1 cellular context compared by ENCODE assay signal in genomic region chr1:70311369-70311768, GRCh38.
TF ChIP-seq lines count a peak whose summit lies in the region.

No MANE protein-coding gene starts in this region.

TF ChIP-seq in GM23338, 12 proteins besides CTCF, POLR2A, EP300 and RAD21:
- TF ChIP-seq, protein P1, sequence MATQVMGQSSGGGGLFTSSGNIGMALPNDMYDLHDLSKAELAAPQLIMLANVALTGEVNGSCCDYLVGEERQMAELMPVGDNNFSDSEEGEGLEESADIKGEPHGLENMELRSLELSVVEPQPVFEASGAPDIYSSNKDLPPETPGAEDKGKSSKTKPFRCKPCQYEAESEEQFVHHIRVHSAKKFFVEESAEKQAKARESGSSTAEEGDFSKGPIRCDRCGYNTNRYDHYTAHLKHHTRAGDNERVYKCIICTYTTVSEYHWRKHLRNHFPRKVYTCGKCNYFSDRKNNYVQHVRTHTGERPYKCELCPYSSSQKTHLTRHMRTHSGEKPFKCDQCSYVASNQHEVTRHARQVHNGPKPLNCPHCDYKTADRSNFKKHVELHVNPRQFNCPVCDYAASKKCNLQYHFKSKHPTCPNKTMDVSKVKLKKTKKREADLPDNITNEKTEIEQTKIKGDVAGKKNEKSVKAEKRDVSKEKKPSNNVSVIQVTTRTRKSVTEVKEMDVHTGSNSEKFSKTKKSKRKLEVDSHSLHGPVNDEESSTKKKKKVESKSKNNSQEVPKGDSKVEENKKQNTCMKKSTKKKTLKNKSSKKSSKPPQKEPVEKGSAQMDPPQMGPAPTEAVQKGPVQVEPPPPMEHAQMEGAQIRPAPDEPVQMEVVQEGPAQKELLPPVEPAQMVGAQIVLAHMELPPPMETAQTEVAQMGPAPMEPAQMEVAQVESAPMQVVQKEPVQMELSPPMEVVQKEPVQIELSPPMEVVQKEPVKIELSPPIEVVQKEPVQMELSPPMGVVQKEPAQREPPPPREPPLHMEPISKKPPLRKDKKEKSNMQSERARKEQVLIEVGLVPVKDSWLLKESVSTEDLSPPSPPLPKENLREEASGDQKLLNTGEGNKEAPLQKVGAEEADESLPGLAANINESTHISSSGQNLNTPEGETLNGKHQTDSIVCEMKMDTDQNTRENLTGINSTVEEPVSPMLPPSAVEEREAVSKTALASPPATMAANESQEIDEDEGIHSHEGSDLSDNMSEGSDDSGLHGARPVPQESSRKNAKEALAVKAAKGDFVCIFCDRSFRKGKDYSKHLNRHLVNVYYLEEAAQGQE (IDR thresholded peaks at IDR 0.05; ENCODE audit: unreplicated experiment), result no peak
- TF ChIP-seq CREB1 (CRISPR knock-in tag; IDR thresholded peaks at IDR 0.05; ENCODE audit: low read depth), result no peak
- no peak for TF ChIP-seq EZH2 (IDR thresholded peaks at IDR 0.05; ENCODE audit: low read depth, unreplicated experiment)
- TF ChIP-seq NANOG (IDR thresholded peaks at IDR 0.05; ENCODE audit: borderline replicate concordance), result no peak
- no peak for TF ChIP-seq STAT1 (IDR thresholded peaks at IDR 0.05; ENCODE audit: unreplicated experiment)
- no peak for TF ChIP-seq ETS1 (IDR thresholded peaks at IDR 0.05)
TF ChIP-seq in GM23338: peak in this region for 0.
